13 cellular contexts compared by ENCODE assay signal in genomic region chr5:93378073-93378472, GRCh38.
DNase-seq lines count a peak whose midpoint lies in the region; ATAC-seq and TF ChIP-seq lines count a peak whose summit lies in the region.
"Had no signal": no experiment of that assay in that cellular context is flagged by ENCODE, and none has a peak within 500 bp of the region (broad histone marks: within the 10 kb centered on the region; RNA-seq: fewer than 3 reads in every experiment).

No MANE protein-coding gene starts in this region.

- no peak overlapping the region for H3K4me3 ChIP-seq in RWPE2 (ENCODE audit: severe bottlenecking)
- H3K4me3 ChIP-seq in fibroblast of pulmonary artery (replicated peaks; ENCODE audit: low read depth, low read length), result no peak overlapping the region
- H3K4me3 ChIP-seq: BLaER1, MG63 had no signal

- H3K4me3 Mint-ChIP-seq in H9 (no peak overlapping the region), nephron progenitor cell (no peak overlapping the region)
- H3K4me3 Mint-ChIP-seq: activated naive CD8-positive, alpha-beta T cell treated with anti-CD3 and anti-CD28 coated beads for 36 hours; type B pancreatic cell had no signal

- no peak overlapping the region for H2BK20ac ChIP-seq in H9 (ENCODE audit: low read depth, low read length, poor library complexity, severe bottlenecking)

- H3K27me3 Mint-ChIP-seq in H9 (ENCODE audit: low read depth) (no peaks in the 10 kb centered on the region), nephron progenitor cell (ENCODE audit: low read depth, poor library complexity) (peaks cover 12% of the 10 kb centered on the region)
- H3K27me3 Mint-ChIP-seq: activated naive CD8-positive, alpha-beta T cell treated with anti-CD3 and anti-CD28 coated beads for 36 hours had no signal

- no peaks in the 10 kb centered on the region for H3K27me3 ChIP-seq in RWPE2 (ENCODE audit: insufficient read depth, poor library complexity, severe bottlenecking)
- H3K27me3 ChIP-seq in H9 (ENCODE audit: insufficient read depth, low read length), result no peaks in the 10 kb centered on the region
- H3K27me3 ChIP-seq: BLaER1, MG63 had no signal

- H3K36me3 ChIP-seq in RWPE2 (ENCODE audit: low read depth), result no peaks in the 10 kb centered on the region
- H3K36me3 ChIP-seq: BLaER1, MG63 had no signal

- H3K36me3 Mint-ChIP-seq in H9 (ENCODE audit: insufficient read depth in 1 of 3, low read depth in 3 of 3), result peaks cover 0 to 7% (median 2%) of the 10 kb centered on the region in 3 experiments; a peak in 4 of 7 replicates
- H3K36me3 Mint-ChIP-seq in nephron progenitor cell (ENCODE audit: low read depth), result peaks cover 21% of the 10 kb centered on the region
- H3K36me3 Mint-ChIP-seq: activated naive CD8-positive, alpha-beta T cell treated with anti-CD3 and anti-CD28 coated beads for 36 hours; type B pancreatic cell had no signal

- H3K9ac ChIP-seq in H9 (ENCODE audit: extremely low read depth, insufficient read length, low read length), result no peak overlapping the region
- H3K9ac ChIP-seq: BLaER1 had no signal

- H2BK15ac ChIP-seq in H9 (ENCODE audit: low read depth, low read length), result no peak overlapping the region

- H2AFZ ChIP-seq in H9 (ENCODE audit: low read length), result no peak overlapping the region

- H3K9me3 ChIP-seq in RWPE2 (ENCODE audit: severe bottlenecking), result no peaks in the 10 kb centered on the region
- no peaks in the 10 kb centered on the region for H3K9me3 ChIP-seq in H9 (ENCODE audit: control insufficient read depth, low read depth, low read length)

- no peaks in the 10 kb centered on the region for H3K79me2 ChIP-seq in H9 (ENCODE audit: insufficient read depth, low read length)

- no peak overlapping the region for H3T11ph ChIP-seq in H9 (ENCODE audit: low read length)

- no peak overlapping the region for H2BK5ac ChIP-seq in H9 (ENCODE audit: insufficient read length, low read length)

- no peak overlapping the region for H2BK120ac ChIP-seq in H9 (ENCODE audit: low read depth, low read length, poor library complexity, severe bottlenecking)

- H4K91ac ChIP-seq in H9 (ENCODE audit: insufficient read length, low read depth, low read length), result no peak overlapping the region

- no peak overlapping the region for H2AK5ac ChIP-seq in H9 (ENCODE audit: insufficient read length, low read length)

- no peak overlapping the region for H3K56ac ChIP-seq in H9 (ENCODE audit: insufficient read length, low read depth, low read length)

- H3K4me1 ChIP-seq in RWPE2 (ENCODE audit: insufficient read depth, poor library complexity, severe bottlenecking), result peaks cover 4% of the 10 kb centered on the region
- peaks cover 6% of the 10 kb centered on the region; the same call in 1 of the 2 replicates for H3K4me1 ChIP-seq in H9 (ENCODE audit: insufficient read depth, low read length)

- no peaks in the 10 kb centered on the region for H3K79me1 ChIP-seq in H9 (ENCODE audit: insufficient read depth, low read depth, low read length, poor library complexity, severe bottlenecking)

- no peaks in the 10 kb centered on the region for H3K23me2 ChIP-seq in H9 (ENCODE audit: insufficient read length, low read depth, low read length, poor library complexity, severe bottlenecking)

- no peak overlapping the region for H3K4me2 ChIP-seq in H9 (ENCODE audit: insufficient read depth, insufficient read length, low read length)
- H3K4me2 ChIP-seq: BLaER1 had no signal

- DNase-seq in AG20443 (ENCODE audit: low spot score) (peak; percentile 14), HS-5 (ENCODE audit: low read depth) (peak; percentile 23), RWPE2 (ENCODE audit: low spot score) (no peak), fibroblast of pulmonary artery (ENCODE audit: low read depth) (peak; percentile 52), H9 (no peak), nephron progenitor cell (no peak), posterior cingulate gyrus (no peak)
- DNase-seq in activated CD8-positive, alpha-beta memory T cell treated with anti-CD3 and anti-CD28 coated beads for 24 hours, result no peak
- DNase-seq: activated naive CD8-positive, alpha-beta T cell treated with anti-CD3 and anti-CD28 coated beads for 36 hours; MG63; small intestine had no signal

- peak; percentile 87 for ATAC-seq in RWPE2 (ENCODE audit: low read depth)

- H4K8ac ChIP-seq in H9 (replicated peaks; ENCODE audit: insufficient read length, low read depth, low read length), result no peak overlapping the region

- H3K18ac ChIP-seq in H9 (ENCODE audit: insufficient read length, low read depth, low read length), result no peak overlapping the region

- H3K4me1 Mint-ChIP-seq in H9 (peaks cover 15 to 18% of the 10 kb centered on the region in 2 experiments), nephron progenitor cell (peaks cover 39% of the 10 kb centered on the region)
- H3K4me1 Mint-ChIP-seq: activated naive CD8-positive, alpha-beta T cell treated with anti-CD3 and anti-CD28 coated beads for 36 hours had no signal

- no peak overlapping the region for H3K4ac ChIP-seq in H9 (ENCODE audit: low read depth, low read length)

- H3K14ac ChIP-seq in H9 (ENCODE audit: insufficient read depth, low read length), result no peak overlapping the region

- WGBS in H9 (ENCODE audit: extremely low coverage, insufficient read length, low lambda C conversion rate), result no CpG with 5 or more reads among the region's 2 CpGs

- no peak overlapping the region for H2BK12ac ChIP-seq in H9 (ENCODE audit: insufficient read length, low read depth, low read length)

- H4K5ac ChIP-seq in H9 (ENCODE audit: insufficient read length, low read depth, low read length), result no peak overlapping the region

- no peaks in the 10 kb centered on the region for H4K20me1 ChIP-seq in H9 (ENCODE audit: control insufficient read depth, insufficient read depth, insufficient read length)
- H4K20me1 ChIP-seq: BLaER1 had no signal

- H3K9me3 Mint-ChIP-seq in H9, result peaks cover 5 to 7% of the 10 kb centered on the region in 2 experiments
- peaks cover 45% of the 10 kb centered on the region for H3K9me3 Mint-ChIP-seq in nephron progenitor cell
- H3K9me3 Mint-ChIP-seq: activated naive CD8-positive, alpha-beta T cell treated with anti-CD3 and anti-CD28 coated beads for 36 hours had no signal

- intact Hi-C loops in posterior cingulate gyrus (cut with DNase I), result no loop called here

- TF ChIP-seq CTCF in RWPE2 (IDR thresholded peaks at IDR 0.05; ENCODE audit: poor library complexity, severe bottlenecking), result no peak
- no peak for TF ChIP-seq CTCF in fibroblast of pulmonary artery (IDR thresholded peaks at IDR 0.05; ENCODE audit: low read length, missing control alignments)
- TF ChIP-seq CTCF in H9 (conservative IDR thresholded peaks at IDR 0.05), result no peak
- no peak for TF ChIP-seq CTCF in nephron progenitor cell (IDR thresholded peaks at IDR 0.05)

- H3K23ac ChIP-seq in H9 (ENCODE audit: insufficient read length, low read depth, low read length), result no peak overlapping the region

- H3K27ac Mint-ChIP-seq in H9 (no peak overlapping the region), nephron progenitor cell (no peak overlapping the region)
- H3K27ac Mint-ChIP-seq: activated naive CD8-positive, alpha-beta T cell treated with anti-CD3 and anti-CD28 coated beads for 36 hours; type B pancreatic cell had no signal

- H3K27ac ChIP-seq in RWPE2 (ENCODE audit: poor library complexity, severe bottlenecking), result no peak overlapping the region
- no peak overlapping the region for H3K27ac ChIP-seq in H9 (ENCODE audit: insufficient read length, low read depth, low read length)
- H3K27ac ChIP-seq: BLaER1 had no signal

Comparison
In these comparisons a context has a peak if more than half of its experiments do, and no peak if none do; other contexts are left out.
1. DNase-seq: peak in AG20443 (single experiment), HS-5 (single experiment) and fibroblast of pulmonary artery (single experiment); none in RWPE2 (single experiment), H9 (single experiment), nephron progenitor cell (single experiment), activated CD8-positive, alpha-beta memory T cell treated with anti-CD3 and anti-CD28 coated beads for 24 hours (single experiment) and posterior cingulate gyrus (0 of 10).